ENCODE assay signal across 15 cellular contexts in genomic region chr10:69806266-69806665, GRCh38. TPM values are rescaled to one million over a fixed set of nuclear protein-coding genes. Genes with fewer than 3 reads are reported as not detected.
"Had no signal": no experiment of that assay in that cellular context is flagged by ENCODE, and none has a peak within 500 bp of the region (broad histone marks: within the 10 kb centered on the region; RNA-seq: fewer than 3 reads in every experiment).

No MANE protein-coding gene starts in this region.

- H3K4me3 ChIP-seq: prostate gland, right lobe of liver, smooth muscle cell, testis had no signal

- H3K9me3 Mint-ChIP-seq: activated naive CD8-positive, alpha-beta T cell treated with anti-CD3 and anti-CD28 coated beads, Interleukin-2, amount 50 U/mL, for 24 hours; natural killer cell treated with Interleukin-12 subunit alpha and Interleukin-12 subunit beta and Interleukin-15 and Interleukin-18, amount 100 ng/mL, for 72 hours; stimulated activated naive CD8-positive, alpha-beta T cell treated with anti-CD3 and anti-CD28 coated beads, Interleukin-15, Interleukin-2, amounts not matched to agents 100 ng/mL and 50 ng/mL, for 24 hours had no signal

- ATAC-seq: activated naive CD8-positive, alpha-beta T cell treated with anti-CD3 and anti-CD28 coated beads, Interleukin-2, amount 50 U/mL, for 24 hours; natural killer cell treated with Interleukin-12 subunit alpha and Interleukin-12 subunit beta and Interleukin-15 and Interleukin-18, amount 100 ng/mL, for 72 hours; right lobe of liver had no signal

- H3K36me3 Mint-ChIP-seq: natural killer cell treated with Interleukin-12 subunit alpha and Interleukin-12 subunit beta and Interleukin-15 and Interleukin-18, amount 100 ng/mL, for 72 hours had no signal

- H3K27me3 ChIP-seq: testis had no signal

- H3K4me3 Mint-ChIP-seq: activated naive CD8-positive, alpha-beta T cell treated with anti-CD3 and anti-CD28 coated beads, Interleukin-2, amount 50 U/mL, for 24 hours; natural killer cell treated with Interleukin-12 subunit alpha and Interleukin-12 subunit beta and Interleukin-15 and Interleukin-18, amount 100 ng/mL, for 72 hours; stimulated activated naive CD8-positive, alpha-beta T cell treated with anti-CD3 and anti-CD28 coated beads, Interleukin-15, Interleukin-2, amounts not matched to agents 100 ng/mL and 50 ng/mL, for 24 hours had no signal

- H3K36me3 ChIP-seq: prostate gland, right lobe of liver had no signal

- H3K27ac ChIP-seq: prostate gland, right lobe of liver, testis had no signal

- DNase-seq: activated CD4-positive, CD25-positive, alpha-beta regulatory T cell treated with anti-CD3 and anti-CD28 coated beads, Interleukin-2, amount 50 U/mL, for 72 hours; activated naive CD4-positive, alpha-beta T cell; activated naive CD8-positive, alpha-beta T cell treated with anti-CD3 and anti-CD28 coated beads, Interleukin-2, amount 50 U/mL, for 24 hours; aorta; hippocampal formation; occipital lobe; right lobe of liver; testis had no signal

- H3K9me3 ChIP-seq: prostate gland, right lobe of liver, testis had no signal

- H3K27ac Mint-ChIP-seq: activated naive CD8-positive, alpha-beta T cell treated with anti-CD3 and anti-CD28 coated beads, Interleukin-2, amount 50 U/mL, for 24 hours; natural killer cell treated with Interleukin-12 subunit alpha and Interleukin-12 subunit beta and Interleukin-15 and Interleukin-18, amount 100 ng/mL, for 72 hours; stimulated activated naive CD8-positive, alpha-beta T cell treated with anti-CD3 and anti-CD28 coated beads, Interleukin-15, Interleukin-2, amounts not matched to agents 100 ng/mL and 50 ng/mL, for 24 hours had no signal

- FAIRE-seq: bronchial epithelial cell had no signal

- H3K4me2 ChIP-seq: smooth muscle cell had no signal

RNA-seq across cellular contexts. Expression of gene COL13A1, which starts 4.6 kb away (rescaled TPM):
- total RNA-seq: activated CD8-positive, alpha-beta memory T cell treated with anti-CD3 and anti-CD28 coated beads for 36 hours; mesenteric fat pad; natural killer cell treated with Interleukin-12 subunit alpha and Interleukin-12 subunit beta and Interleukin-15 and Interleukin-18, amount 100 ng/mL, for 72 hours had no signal
